ENCODE assay signal across 9 cellular contexts in genomic region chr17:846901-847777, GRCh38.
A peak's percentile ranks its signal among the peaks of the same experiment; 100 is the strongest.
DNase-seq lines count a peak whose midpoint lies in the region; ATAC-seq and TF ChIP-seq lines count a peak whose summit lies in the region.
"Had no signal": no experiment of that assay in that cellular context is flagged by ENCODE, and none has a peak within 500 bp of the region (broad histone marks: within the 10 kb centered on the region; RNA-seq: fewer than 3 reads in every experiment).

No MANE protein-coding gene starts in this region.

- 0 out of 2 replicates have a peak overlapping the region, but pooled peaks have one; percentile 20 for H3K27ac ChIP-seq in GM23338 (ENCODE audit: low read depth)

- H3K27me3 Mint-ChIP-seq in GM23338 (ENCODE audit: insufficient read depth, low read depth, poor library complexity): peaks cover 15% of the 10 kb centered on the region
- H3K27me3 Mint-ChIP-seq in chondrocyte (ENCODE audit: low read depth): no peaks in the 10 kb centered on the region

- no peaks in the 10 kb centered on the region for H3K36me3 ChIP-seq in GM23338 (ENCODE audit: insufficient read depth)
- H3K36me3 ChIP-seq in skeletal muscle satellite cell (ENCODE audit: insufficient read depth, low read length): no peaks in the 10 kb centered on the region

- H3K9ac ChIP-seq in skeletal muscle satellite cell (ENCODE audit: low read depth, low read length): no peak overlapping the region

- H3K4me2 ChIP-seq in GM23338 (no peak overlapping the region), skeletal muscle satellite cell (ENCODE audit: low read length) (peak overlapping the region; percentile 67)

- H3K9me2 ChIP-seq in GM23338 (ENCODE audit: insufficient read depth): no peaks in the 10 kb centered on the region

- peaks cover under 1% of the 10 kb centered on the region; the same call in 2 of the 3 replicates for H3K9me3 Mint-ChIP-seq in GM23338
- H3K9me3 Mint-ChIP-seq in chondrocyte (ENCODE audit: low read depth): no peaks in the 10 kb centered on the region
- H3K9me3 Mint-ChIP-seq: central memory CD8-positive, alpha-beta T cell had no signal

- H3K4me1 ChIP-seq in GM23338 (ENCODE audit: insufficient read depth) (peaks cover 41% of the 10 kb centered on the region), skeletal muscle satellite cell (ENCODE audit: control insufficient read depth, insufficient read depth, low read length) (peaks cover 17% of the 10 kb centered on the region)

- H4K20me1 ChIP-seq in GM23338 (replicated peaks; ENCODE audit: insufficient read depth): peaks cover 27% of the 10 kb centered on the region

- in situ Hi-C loops in KBM-7 (cut with MboI; ENCODE audit: low pct_unique_long_range_greater_than_20kb, low sequenced_read_pairs): no loop called here

- no peak for ATAC-seq in GM23338
- ATAC-seq in GM18907 (IDR thresholded peaks at IDR 0.05; ENCODE audit: unreplicated experiment): no peak

- no peaks in the 10 kb centered on the region for H3K27me3 ChIP-seq in GM23338 (ENCODE audit: insufficient read depth)
- H3K27me3 ChIP-seq in skeletal muscle satellite cell (ENCODE audit: control insufficient read depth, insufficient read depth, low read length): peaks cover 41% of the 10 kb centered on the region

- H2AFZ ChIP-seq in GM23338: no peak overlapping the region

- DNase-seq in GM23338 (ENCODE audit: low spot score) (no peak), chondrocyte (ENCODE audit: low spot score) (no peak), kidney glomerular epithelial cell (lab: John Stamatoyannopoulos, UW) (peak; percentile 40), HuH-7.5 (ENCODE audit: low spot score) (no peak), KBM-7 (no peak), DMS53 treated with DMSO at 0.1 percent for 48 hours (lab: John Stamatoyannopoulos, UW; ENCODE audit: unreplicated experiment) (no peak)

- no peaks in the 10 kb centered on the region for H3F3A ChIP-seq in GM23338 (replicated peaks; ENCODE audit: low read depth)

- H3K4me3 ChIP-seq in GM23338: no peak overlapping the region
- no peak overlapping the region for H3K4me3 ChIP-seq in skeletal muscle satellite cell (ENCODE audit: low read length)

- H3K27ac Mint-ChIP-seq in GM23338 (peak overlapping the region; percentile 18; the same call in 1 of the 2 replicates), chondrocyte (ENCODE audit: unreplicated experiment) (peak overlapping the region; percentile 81)

- no peak for TF ChIP-seq CTCF in GM23338 (conservative IDR thresholded peaks at IDR 0.05; ENCODE audit: low read depth in 2 of 2)
- TF ChIP-seq CTCF in chondrocyte (IDR thresholded peaks at IDR 0.05): no peak

- H3K9me3 ChIP-seq in skeletal muscle satellite cell (replicated peaks; ENCODE audit: low read length): no peaks in the 10 kb centered on the region

- H3K36me3 Mint-ChIP-seq in GM23338 (ENCODE audit: low read depth): peaks cover 3% of the 10 kb centered on the region
- H3K36me3 Mint-ChIP-seq in chondrocyte (ENCODE audit: low read depth): peaks cover 2% of the 10 kb centered on the region

- H3K4me1 Mint-ChIP-seq in GM23338: peaks cover 59% of the 10 kb centered on the region
- peaks cover 56% of the 10 kb centered on the region for H3K4me1 Mint-ChIP-seq in chondrocyte (ENCODE audit: low read depth)
- H3K4me1 Mint-ChIP-seq: central memory CD8-positive, alpha-beta T cell had no signal

- peaks cover 94% of the 10 kb centered on the region for H3K79me2 ChIP-seq in GM23338 (replicated peaks; ENCODE audit: insufficient read depth)

- no peak overlapping the region for H3K4me3 Mint-ChIP-seq in GM23338
- peak overlapping the region; percentile 14 for H3K4me3 Mint-ChIP-seq in chondrocyte (ENCODE audit: unreplicated experiment)
- H3K4me3 Mint-ChIP-seq: central memory CD8-positive, alpha-beta T cell had no signal

TF ChIP-seq in GM23338, 12 proteins besides CTCF, POLR2A, EP300 and RAD21 (continues in another document):
- no peak for TF ChIP-seq POLR2AphosphoS5 (IDR thresholded peaks at IDR 0.05; ENCODE audit: low read depth)
- TF ChIP-seq EZH2 (IDR thresholded peaks at IDR 0.05; ENCODE audit: low read depth, unreplicated experiment): no peak
- no peak for TF ChIP-seq ZNF462 (CRISPR knock-in tag; IDR thresholded peaks at IDR 0.05)
- TF ChIP-seq ZNF114 (CRISPR knock-in tag; IDR thresholded peaks at IDR 0.05): no peak
- TF ChIP-seq EZH2phosphoT487 (IDR thresholded peaks at IDR 0.05; ENCODE audit: unreplicated experiment): no peak
- no peak for TF ChIP-seq NANOG (IDR thresholded peaks at IDR 0.05; ENCODE audit: borderline replicate concordance)
- TF ChIP-seq ZNF331 (CRISPR knock-in tag; IDR thresholded peaks at IDR 0.05; ENCODE audit: low read depth): no peak
- TF ChIP-seq CREB1 (CRISPR knock-in tag; IDR thresholded peaks at IDR 0.05; ENCODE audit: low read depth): no peak
- TF ChIP-seq STAT1 (IDR thresholded peaks at IDR 0.05; ENCODE audit: unreplicated experiment): no peak
- TF ChIP-seq, protein P1, sequence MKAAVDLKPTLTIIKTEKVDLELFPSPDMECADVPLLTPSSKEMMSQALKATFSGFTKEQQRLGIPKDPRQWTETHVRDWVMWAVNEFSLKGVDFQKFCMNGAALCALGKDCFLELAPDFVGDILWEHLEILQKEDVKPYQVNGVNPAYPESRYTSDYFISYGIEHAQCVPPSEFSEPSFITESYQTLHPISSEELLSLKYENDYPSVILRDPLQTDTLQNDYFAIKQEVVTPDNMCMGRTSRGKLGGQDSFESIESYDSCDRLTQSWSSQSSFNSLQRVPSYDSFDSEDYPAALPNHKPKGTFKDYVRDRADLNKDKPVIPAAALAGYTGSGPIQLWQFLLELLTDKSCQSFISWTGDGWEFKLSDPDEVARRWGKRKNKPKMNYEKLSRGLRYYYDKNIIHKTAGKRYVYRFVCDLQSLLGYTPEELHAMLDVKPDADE (IDR thresholded peaks at IDR 0.05): no peak
- TF ChIP-seq JUNB (IDR thresholded peaks at IDR 0.05; ENCODE audit: unreplicated experiment): no peak
